Comparison of ENCODE assay signal across 10 cellular contexts in genomic region chr6:26502169-26502568, GRCh38. TPM values are rescaled to one million over a fixed set of nuclear protein-coding genes. Genes with fewer than 3 reads are reported as not detected.
DNase-seq lines count a peak whose midpoint lies in the region; ATAC-seq, FAIRE-seq and TF ChIP-seq lines count a peak whose summit lies in the region.
"Had no signal": no experiment of that assay in that cellular context is flagged by ENCODE, and none has a peak within 500 bp of the region (broad histone marks: within the 10 kb centered on the region; RNA-seq: fewer than 3 reads in every experiment).

No MANE protein-coding gene starts in this region.

- H3K79me2 ChIP-seq in Loucy (ENCODE audit: insufficient read depth, low read length), result no peaks in the 10 kb centered on the region

- H2AFZ ChIP-seq in Loucy (ENCODE audit: low read length), result no peak overlapping the region

- CTCF ChIA-PET in A673 (lab: Charles Lee), result no interaction called here

- no peak for TF ChIP-seq EP300 in suprapubic skin (IDR thresholded peaks at IDR 0.05)

- peak overlapping the region; percentile 13 for H3K4me3 ChIP-seq in Loucy (ENCODE audit: low read length, poor library complexity, severe bottlenecking)
- peak overlapping the region; percentile 37 for H3K4me3 ChIP-seq in effector memory CD4-positive, alpha-beta T cell (ENCODE audit: insufficient read depth, low read depth, low read length, poor library complexity, severe bottlenecking)
- peak overlapping the region; percentile 41 for H3K4me3 ChIP-seq in suprapubic skin
- no peak overlapping the region for H3K4me3 ChIP-seq in pancreas
- no peak overlapping the region for H3K4me3 ChIP-seq in A673 (ENCODE audit: low read depth, low read length, poor library complexity, severe bottlenecking)

- peak overlapping the region; percentile 48 for H3K4me2 ChIP-seq in Loucy (ENCODE audit: low read depth, low read length, poor library complexity, severe bottlenecking)

- H3K4me1 ChIP-seq in Loucy (ENCODE audit: insufficient read depth, low read length, poor library complexity, severe bottlenecking), result peaks cover 28% of the 10 kb centered on the region
- H3K4me1 ChIP-seq in effector memory CD4-positive, alpha-beta T cell (ENCODE audit: control insufficient read depth, insufficient read depth, low read length, poor library complexity, severe bottlenecking), result peaks cover 3% of the 10 kb centered on the region
- peaks cover 12% of the 10 kb centered on the region for H3K4me1 ChIP-seq in suprapubic skin
- no peaks in the 10 kb centered on the region for H3K4me1 ChIP-seq in pancreas
- no peaks in the 10 kb centered on the region for H3K4me1 ChIP-seq in A673 (ENCODE audit: insufficient read depth, low read length, poor library complexity, severe bottlenecking)

- H3K27ac ChIP-seq in effector memory CD4-positive, alpha-beta T cell (ENCODE audit: insufficient read depth, low read length, poor library complexity, severe bottlenecking), result no peak overlapping the region
- no peak overlapping the region for H3K27ac ChIP-seq in suprapubic skin
- no peak overlapping the region for H3K27ac ChIP-seq in pancreas
- no peak overlapping the region for H3K27ac ChIP-seq in A673 (ENCODE audit: low read depth, low read length, poor library complexity, severe bottlenecking)

- BruUV-seq in A673 (replicated peaks; lab: Mats Ljungman, UMichigan), result no TSS peak

- no peaks in the 10 kb centered on the region for H3K9me3 ChIP-seq in Loucy (ENCODE audit: insufficient read depth, low read depth, low read length)
- H3K9me3 ChIP-seq in effector memory CD4-positive, alpha-beta T cell (ENCODE audit: control insufficient read depth, low read length), result no peaks in the 10 kb centered on the region
- no peaks in the 10 kb centered on the region for H3K9me3 ChIP-seq in suprapubic skin
- H3K9me3 ChIP-seq in pancreas, result no peaks in the 10 kb centered on the region
- H3K9me3 ChIP-seq in A673 (ENCODE audit: low read depth, low read length, poor library complexity, severe bottlenecking), result no peaks in the 10 kb centered on the region

- H3K27ac Mint-ChIP-seq in activated naive CD4-positive, alpha-beta T cell treated with anti-CD3 and anti-CD28 coated beads, Interleukin-2, amount 50 U/mL, for 24 hours, result no peak overlapping the region
- no peak overlapping the region for H3K27ac Mint-ChIP-seq in activated naive CD4-positive, alpha-beta T cell treated with anti-CD3 and anti-CD28 coated beads, Interleukin-2, amount 50 U/mL, for 72 hours

- H3K36me3 ChIP-seq in Loucy (ENCODE audit: insufficient read depth, low read length) (no peaks in the 10 kb centered on the region), suprapubic skin (no peaks in the 10 kb centered on the region), pancreas (no peaks in the 10 kb centered on the region), A673 (ENCODE audit: insufficient read depth, low read length, poor library complexity, severe bottlenecking) (no peaks in the 10 kb centered on the region)
- no peaks in the 10 kb centered on the region for H3K36me3 ChIP-seq in effector memory CD4-positive, alpha-beta T cell (ENCODE audit: control insufficient read depth, insufficient read depth, low read length)

- no peaks in the 10 kb centered on the region for H3F3A ChIP-seq in Loucy (ENCODE audit: low read depth)

- no peaks in the 10 kb centered on the region for H3K9me2 ChIP-seq in Loucy (replicated peaks; ENCODE audit: low read depth, low read length)

- no peaks in the 10 kb centered on the region for H3K36me3 Mint-ChIP-seq in activated naive CD4-positive, alpha-beta T cell treated with anti-CD3 and anti-CD28 coated beads, Interleukin-2, amount 50 U/mL, for 24 hours
- peaks cover 4 to 8% of the 10 kb centered on the region in 2 donors for H3K36me3 Mint-ChIP-seq in activated naive CD4-positive, alpha-beta T cell treated with anti-CD3 and anti-CD28 coated beads, Interleukin-2, amount 50 U/mL, for 72 hours

- TF ChIP-seq CTCF in Loucy (conservative IDR thresholded peaks at IDR 0.05; ENCODE audit: low read length) (no peak), suprapubic skin (IDR thresholded peaks at IDR 0.05) (no peak), pancreas (IDR thresholded peaks at IDR 0.05) (no peak), A673 (conservative IDR thresholded peaks at IDR 0.05; ENCODE audit: low read depth, low read length) (no peak)

- ATAC-seq in activated naive CD4-positive, alpha-beta T cell treated with anti-CD3 and anti-CD28 coated beads, Interleukin-2, amount 50 U/mL, for 72 hours, result no peak
- no peak for ATAC-seq in pancreas

- H4K20me1 ChIP-seq in Loucy (ENCODE audit: insufficient read depth, low read length, poor library complexity, severe bottlenecking), result no peaks in the 10 kb centered on the region

- no peak for DNase-seq in activated naive CD4-positive, alpha-beta T cell treated with anti-CD3 and anti-CD28 coated beads, Interleukin-2, amount 50 U/mL, for 72 hours (ENCODE audit: low spot score in 2 of 2)
- no peak for DNase-seq in effector memory CD4-positive, alpha-beta T cell
- DNase-seq in suprapubic skin (ENCODE audit: low spot score in 2 of 2), result no peak
- no peak for DNase-seq in posterior vena cava (ENCODE audit: low spot score)
- DNase-seq in pancreas, result no peak
- no peak for DNase-seq in A673 (ENCODE audit: low spot score)
- DNase-seq: NCI-H2171 treated with DMSO at 0.1 percent for 48 hours had no signal

- TF ChIP-seq POLR2A in suprapubic skin (IDR thresholded peaks at IDR 0.05), result no peak

- POLR2A ChIA-PET in A673 (lab: Charles Lee; ENCODE audit: low non-redundant PET), result no interaction called here

- peaks cover 18% of the 10 kb centered on the region for H3K27me3 Mint-ChIP-seq in activated naive CD4-positive, alpha-beta T cell treated with anti-CD3 and anti-CD28 coated beads, Interleukin-2, amount 50 U/mL, for 24 hours

- peak overlapping the region; percentile 3 for H3K9ac ChIP-seq in Loucy (ENCODE audit: low read depth, low read length, poor library complexity, severe bottlenecking)

- no peak for FAIRE-seq in pancreas (lab: Jason Lieb, UNC)
- FAIRE-seq: urothelium cell line had no signal

- no peaks in the 10 kb centered on the region for H3K9me3 Mint-ChIP-seq in activated naive CD4-positive, alpha-beta T cell treated with anti-CD3 and anti-CD28 coated beads, Interleukin-2, amount 50 U/mL, for 24 hours
- no peaks in the 10 kb centered on the region for H3K9me3 Mint-ChIP-seq in activated naive CD4-positive, alpha-beta T cell treated with anti-CD3 and anti-CD28 coated beads, Interleukin-2, amount 50 U/mL, for 72 hours

- peaks cover 11% of the 10 kb centered on the region for H3K4me1 Mint-ChIP-seq in activated naive CD4-positive, alpha-beta T cell treated with anti-CD3 and anti-CD28 coated beads, Interleukin-2, amount 50 U/mL, for 24 hours

- intact Hi-C loops in posterior vena cava (cut with DNase I), result no loop called here
- intact Hi-C loops in pancreas (cut with DNase I), result no loop called here
- intact Hi-C loops in A673 (cut with micrococcal nuclease; ENCODE audit: unreplicated experiment), result no loop called here

- peak overlapping the region; percentile 77 for H3K4me3 Mint-ChIP-seq in activated naive CD4-positive, alpha-beta T cell treated with anti-CD3 and anti-CD28 coated beads, Interleukin-2, amount 50 U/mL, for 24 hours

- H3K27me3 ChIP-seq in Loucy (ENCODE audit: insufficient read depth, low read length, poor library complexity, severe bottlenecking) (no peaks in the 10 kb centered on the region), suprapubic skin (peaks cover 30% of the 10 kb centered on the region), pancreas (peaks cover 0 to 17% (median 4%) of the 10 kb centered on the region in 4 donors), A673 (replicated peaks; ENCODE audit: insufficient read depth, low read depth, low read length, poor library complexity) (no peaks in the 10 kb centered on the region)
- peaks cover 15% of the 10 kb centered on the region for H3K27me3 ChIP-seq in effector memory CD4-positive, alpha-beta T cell (replicated peaks; ENCODE audit: control insufficient read depth, insufficient read depth, low read length, poor library complexity, severe bottlenecking)

RNA-seq across cellular contexts. Expression of gene BTN1A1, which starts 2.1 kb away (rescaled TPM):
- total RNA-seq in activated naive CD4-positive, alpha-beta T cell treated with anti-CD3 and anti-CD28 coated beads, Interleukin-2, amount 50 U/mL, for 72 hours, result under 1 TPM in 1 of 2 donors, not detected in 1; 0.16 TPM
- not detected for total RNA-seq in suprapubic skin
- total RNA-seq in posterior vena cava, result not detected
- not detected for total RNA-seq in pancreas
- polyA plus RNA-seq in pancreas, result not detected
- not detected in 2 replicates for total RNA-seq in A673 (2021)

RNA-seq across cellular contexts. Expression of gene HMGN4, which starts 36.0 kb away (rescaled TPM):
- total RNA-seq in activated naive CD4-positive, alpha-beta T cell treated with anti-CD3 and anti-CD28 coated beads, Interleukin-2, amount 50 U/mL, for 72 hours, result 10 to 100 TPM; 87.0 to 98.0 TPM
- total RNA-seq in suprapubic skin (10 to 100 TPM; 25.2 to 48.5 (median 34.5) TPM), posterior vena cava (10 to 100 TPM; 54.2 to 62.0 TPM), pancreas (10 to 100 TPM; 10.8 to 24.2 (median 13.2) TPM), A673 (2021) (55.9 and 58.6 TPM in 2 replicates)
- polyA plus RNA-seq in pancreas, result 10 to 100 TPM in 1 of 2 donors, 1 to 10 TPM in 1; 8.8 to 20.1 TPM

RNA-seq across cellular contexts. Expression of gene BTN2A1, which starts 44.4 kb away (rescaled TPM):
- total RNA-seq in activated naive CD4-positive, alpha-beta T cell treated with anti-CD3 and anti-CD28 coated beads, Interleukin-2, amount 50 U/mL, for 72 hours, result 10 to 100 TPM; 21.8 to 37.0 TPM
- total RNA-seq in suprapubic skin, result 10 to 100 TPM in 2 of 4 donors, 1 to 10 TPM in 2; 9.1 to 31.9 (median 12.9) TPM
- total RNA-seq in posterior vena cava, result 10 to 100 TPM; 26.2 to 30.0 TPM
- total RNA-seq in pancreas, result 10 to 100 TPM in 1 of 6 donors, 1 to 10 TPM in 5; 3.7 to 10.9 (median 6.5) TPM
- 10 to 100 TPM in 1 of 2 donors, 1 to 10 TPM in 1; 8.1 to 15.3 TPM for polyA plus RNA-seq in pancreas
- total RNA-seq in A673 (2021), result 29.8 and 32.2 TPM in 2 replicates

Comparison
In these comparisons a context has a peak if more than half of its experiments do, and no peak if none do; other contexts are left out.
1. H3K4me3 ChIP-seq: peak in Loucy (single experiment), effector memory CD4-positive, alpha-beta T cell (single experiment) and suprapubic skin (single experiment); none in pancreas (0 of 4) and A673 (single experiment).